Comparison of ENCODE assay signal across 2 cellular contexts in genomic region chr9:111740739-111741138, GRCh38.
TF ChIP-seq lines count a peak whose summit lies in the region.

No MANE protein-coding gene starts in this region.

TF ChIP-seq in IMR-90, 13 proteins besides CTCF, POLR2A, EP300 and RAD21 (continued from another document):
- no peak for TF ChIP-seq USF2 (IDR thresholded peaks at IDR 0.05; ENCODE audit: low read depth, low read length)
- TF ChIP-seq MAFK (IDR thresholded peaks at IDR 0.05; ENCODE audit: low read depth, low read length): no peak
- no peak for TF ChIP-seq MAZ (IDR thresholded peaks at IDR 0.05; ENCODE audit: borderline replicate concordance, low read depth, low read length)
- TF ChIP-seq RCOR1 (IDR thresholded peaks at IDR 0.05; ENCODE audit: insufficient replicate concordance, low read length): no peak
- TF ChIP-seq CHD1 (IDR thresholded peaks at IDR 0.05; ENCODE audit: low read depth, low read length): no peak
- TF ChIP-seq FOS (IDR thresholded peaks at IDR 0.05; ENCODE audit: low read depth, low read length): no peak

TF ChIP-seq in WTC11, 78 proteins besides CTCF, POLR2A, EP300 and RAD21 (continued from another document):
- no peak for TF ChIP-seq ZNF532 (CRISPR knock-in tag; IDR thresholded peaks at IDR 0.05; ENCODE audit: borderline replicate concordance)
- no peak for TF ChIP-seq RORB (CRISPR knock-in tag; IDR thresholded peaks at IDR 0.05)
- TF ChIP-seq HMGXB4 (CRISPR knock-in tag; IDR thresholded peaks at IDR 0.05): no peak
- no peak for TF ChIP-seq FOXK1 (CRISPR knock-in tag; IDR thresholded peaks at IDR 0.05)
- no peak for TF ChIP-seq E2F5 (CRISPR knock-in tag; IDR thresholded peaks at IDR 0.05)
